In genomic region chr10:101007099-101007711, GRCh38 we compare ENCODE assay signal across 14 cellular contexts. TPM values are rescaled to one million over a fixed set of nuclear protein-coding genes. Genes with fewer than 3 reads are reported as not detected.
DNase-seq lines count a peak whose midpoint lies in the region; ATAC-seq and TF ChIP-seq lines count a peak whose summit lies in the region.
"Had no signal": no experiment of that assay in that cellular context is flagged by ENCODE, and none has a peak within 500 bp of the region (broad histone marks: within the 10 kb centered on the region; RNA-seq: fewer than 3 reads in every experiment).

No MANE protein-coding gene starts in this region.

- H3K36me3 ChIP-seq in breast epithelium (peaks cover 4% of the 10 kb centered on the region), esophagus squamous epithelium (peaks cover 10 to 53% (median 34%) of the 10 kb centered on the region in 3 donors), muscle layer of colon (ENCODE audit: insufficient read depth, low read length) (peaks cover 32% of the 10 kb centered on the region), upper lobe of left lung (peaks cover 8 to 52% (median 27%) of the 10 kb centered on the region in 4 donors)

- DNase-seq in breast epithelium (ENCODE audit: low spot score in 2 of 2) (no peak), MCF 10A (ENCODE audit: unreplicated experiment) (no peak), esophagus squamous epithelium (lab: John Stamatoyannopoulos, UW) (no peak), upper lobe of left lung (no peak), NCI-H128 (lab: John Stamatoyannopoulos, UW; ENCODE audit: unreplicated experiment) (no peak), SIG-M5 (lab: John Stamatoyannopoulos, UW) (no peak)
- no peak for DNase-seq in activated CD8-positive, alpha-beta T cell treated with anti-CD3 and anti-CD28 coated beads for 36 hours
- DNase-seq: DMS153, natural killer cell, NCI-H446 treated with DMSO at 0.1 percent for 48 hours had no signal

- peaks cover 0 to under 1% of the 10 kb centered on the region in 2 donors for H3K4me1 ChIP-seq in breast epithelium
- peaks cover 2 to 53% (median 6%) of the 10 kb centered on the region in 3 donors for H3K4me1 ChIP-seq in esophagus squamous epithelium
- peaks cover 23% of the 10 kb centered on the region for H3K4me1 ChIP-seq in muscle layer of colon (ENCODE audit: insufficient read depth, low read length)
- peaks cover 23 to 46% (median 27%) of the 10 kb centered on the region in 4 donors for H3K4me1 ChIP-seq in upper lobe of left lung

- TF ChIP-seq POLR2A in breast epithelium (IDR thresholded peaks at IDR 0.05) (no peak), esophagus squamous epithelium (IDR thresholded peaks at IDR 0.05) (no peak), upper lobe of left lung (IDR thresholded peaks at IDR 0.05) (no peak)

- POLR2A ChIA-PET in MCF 10A (lab: Yijun Ruan, JAX): interaction anchor here (0.6 to 1.2 kb wide), 6 partner anchors 8 to 1117 kb away, joined by 3 read pairs; no protein-coding TSS in a partner anchor
- POLR2A ChIA-PET in activated CD8-positive, alpha-beta T cell treated with anti-CD3 and anti-CD28 coated beads for 36 hours (lab: Charles Lee): interaction anchor here (1.1 kb wide), 1 partner anchor 19 kb away, joined by 3 read pairs; no protein-coding TSS in a partner anchor

- H3K4me1 Mint-ChIP-seq in MCF 10A (ENCODE audit: insufficient read depth, unreplicated experiment): no peaks in the 10 kb centered on the region
- H3K4me1 Mint-ChIP-seq in activated CD8-positive, alpha-beta T cell treated with anti-CD3 and anti-CD28 coated beads for 36 hours (ENCODE audit: low read depth): no peaks in the 10 kb centered on the region
- H3K4me1 Mint-ChIP-seq: natural killer cell had no signal

- H3K36me3 Mint-ChIP-seq in MCF 10A (ENCODE audit: insufficient read depth, unreplicated experiment): peaks cover 19% of the 10 kb centered on the region
- H3K36me3 Mint-ChIP-seq in activated CD8-positive, alpha-beta T cell treated with anti-CD3 and anti-CD28 coated beads for 36 hours (ENCODE audit: low read depth): no peaks in the 10 kb centered on the region
- H3K36me3 Mint-ChIP-seq: natural killer cell had no signal

- H3K4me3 Mint-ChIP-seq in MCF 10A (ENCODE audit: unreplicated experiment): no peak overlapping the region
- H3K4me3 Mint-ChIP-seq in activated CD8-positive, alpha-beta T cell treated with anti-CD3 and anti-CD28 coated beads for 36 hours: no peak overlapping the region
- H3K4me3 Mint-ChIP-seq: natural killer cell had no signal

- H3K9me3 ChIP-seq in breast epithelium (no peaks in the 10 kb centered on the region), esophagus squamous epithelium (no peaks in the 10 kb centered on the region), muscle layer of colon (ENCODE audit: low read length) (no peaks in the 10 kb centered on the region), upper lobe of left lung (no peaks in the 10 kb centered on the region)
- H3K9me3 ChIP-seq: A549, vagina had no signal

- H3K9ac ChIP-seq in muscle layer of colon (ENCODE audit: low read length): no peak overlapping the region

- H3K27ac Mint-ChIP-seq in MCF 10A (ENCODE audit: low read depth, unreplicated experiment): no peak overlapping the region
- H3K27ac Mint-ChIP-seq in activated CD8-positive, alpha-beta T cell treated with anti-CD3 and anti-CD28 coated beads for 36 hours: no peak overlapping the region
- H3K27ac Mint-ChIP-seq: natural killer cell had no signal

- H3K4me3 ChIP-seq in breast epithelium: no peak overlapping the region
- no peak overlapping the region for H3K4me3 ChIP-seq in esophagus squamous epithelium
- H3K4me3 ChIP-seq in muscle layer of colon (ENCODE audit: low read depth in 1 of 2, low read length in 2 of 2): no peak overlapping the region
- no peak overlapping the region for H3K4me3 ChIP-seq in upper lobe of left lung
- H3K4me3 ChIP-seq: A549, vagina had no signal

- no peaks in the 10 kb centered on the region for H3K27me3 Mint-ChIP-seq in MCF 10A (ENCODE audit: insufficient read depth, unreplicated experiment)
- H3K27me3 Mint-ChIP-seq in activated CD8-positive, alpha-beta T cell treated with anti-CD3 and anti-CD28 coated beads for 36 hours: no peaks in the 10 kb centered on the region

- intact Hi-C loops in breast epithelium (cut with DNase I; ENCODE audit: low total_unique reads) (no loop called here), MCF 10A (cut with micrococcal nuclease) (no loop called here), esophagus squamous epithelium (cut with DNase I) (no loop called here)
- intact Hi-C loops in activated CD8-positive, alpha-beta T cell treated with anti-CD3 and anti-CD28 coated beads for 36 hours (cut with micrococcal nuclease): no loop called here

- TF ChIP-seq CTCF in breast epithelium (IDR thresholded peaks at IDR 0.05): no peak
- TF ChIP-seq CTCF in MCF 10A (IDR thresholded peaks at IDR 0.05; ENCODE audit: unreplicated experiment): no peak
- TF ChIP-seq CTCF in esophagus squamous epithelium (IDR thresholded peaks at IDR 0.05): no peak
- TF ChIP-seq CTCF in upper lobe of left lung (IDR thresholded peaks at IDR 0.05): no peak
- no peak for TF ChIP-seq CTCF in activated CD8-positive, alpha-beta T cell treated with anti-CD3 and anti-CD28 coated beads for 36 hours (IDR thresholded peaks at IDR 0.05)

- no peaks in the 10 kb centered on the region for H3K9me3 Mint-ChIP-seq in MCF 10A (ENCODE audit: unreplicated experiment)
- H3K9me3 Mint-ChIP-seq in activated CD8-positive, alpha-beta T cell treated with anti-CD3 and anti-CD28 coated beads for 36 hours: no peaks in the 10 kb centered on the region
- H3K9me3 Mint-ChIP-seq: natural killer cell had no signal

- 68 to 83% methylated on average over 5 of the region's 11 CpGs for WGBS in esophagus squamous epithelium, 2 donors
- WGBS in upper lobe of left lung, 2 donors: 63% methylated on average over 4 to 10 of the region's 11 CpGs

- no peak for ATAC-seq in upper lobe of left lung (ENCODE audit: low FRiP score in 2 of 2)
- no peak for ATAC-seq in activated CD8-positive, alpha-beta T cell treated with anti-CD3 and anti-CD28 coated beads for 36 hours
- ATAC-seq: A549, esophagus mucosa, natural killer cell had no signal

- H3K27me3 ChIP-seq in breast epithelium: no peaks in the 10 kb centered on the region
- H3K27me3 ChIP-seq in esophagus squamous epithelium: no peaks in the 10 kb centered on the region
- no peaks in the 10 kb centered on the region for H3K27me3 ChIP-seq in muscle layer of colon (ENCODE audit: control insufficient read depth in 1 of 2, insufficient read depth in 2 of 2, low read length in 2 of 2)
- H3K27me3 ChIP-seq in upper lobe of left lung: no peaks in the 10 kb centered on the region
- H3K27me3 ChIP-seq: vagina had no signal

- CTCF ChIA-PET in MCF 10A (lab: Yijun Ruan, JAX): interaction anchor here (0.5 to 1.9 kb wide), 6 partner anchors 10 to 42 kb away, joined by 3 to 11 read pairs (median 4); no protein-coding TSS in a partner anchor
- CTCF ChIA-PET in activated CD8-positive, alpha-beta T cell treated with anti-CD3 and anti-CD28 coated beads for 36 hours (lab: Charles Lee): interaction anchor here (0.6 to 12.8 kb wide), 6 partner anchors 8 to 263 kb away, joined by 3 to 178 read pairs (median 4); partner anchors contain the start of gene LZTS2

- H3K27ac ChIP-seq in breast epithelium (peak overlapping the region; percentile 66 to 74), esophagus squamous epithelium (peak overlapping the region in 3 of 4 donors; percentile 28 to 53 (median 43)), muscle layer of colon (ENCODE audit: low read depth, low read length) (peak overlapping the region; percentile 58), upper lobe of left lung (peak overlapping the region in 3 of 4 donors; percentile 2 to 64 (median 61))
- H3K27ac ChIP-seq: A549 had no signal

- no peak for TF ChIP-seq EP300 in upper lobe of left lung (IDR thresholded peaks at IDR 0.05)

- BruUV-seq in MCF 10A (replicated peaks; lab: Mats Ljungman, UMichigan): no TSS peak

RNA-seq across cellular contexts. Expression of gene LZTS2, which starts 7.6 kb away (rescaled TPM):
- total RNA-seq in breast epithelium (10 to 100 TPM; 44.0 to 67.5 (median 61.3) TPM), MCF 10A (2022) (15.2 and 18.6 TPM in 2 replicates), esophagus squamous epithelium (10 to 100 TPM; 26.7 to 55.2 (median 41.4) TPM), upper lobe of left lung (100 to 1,000 TPM in 2 of 6 donors, 10 to 100 TPM in 4; 42.5 to 105 (median 60.1) TPM)
- total RNA-seq in activated CD8-positive, alpha-beta T cell treated with anti-CD3 and anti-CD28 coated beads for 36 hours: 10 to 100 TPM; 14.5 to 15.5 TPM

RNA-seq across cellular contexts. Expression of gene TWNK, which starts 19.9 kb away (rescaled TPM):
- total RNA-seq in breast epithelium (1 to 10 TPM; 3.4 to 7.5 (median 5.3) TPM), MCF 10A (2022) (19.1 and 27.9 TPM in 2 replicates), esophagus squamous epithelium (10 to 100 TPM in 1 of 4 donors, 1 to 10 TPM in 3; 5.0 to 13.9 (median 6.5) TPM), upper lobe of left lung (1 to 10 TPM; 2.6 to 9.1 (median 5.8) TPM)
- total RNA-seq in activated CD8-positive, alpha-beta T cell treated with anti-CD3 and anti-CD28 coated beads for 36 hours: 10 to 100 TPM; 18.0 to 19.0 TPM

RNA-seq across cellular contexts. Expression of gene MRPL43, which starts 19.9 kb away (rescaled TPM):
- 100 to 1,000 TPM in 1 of 3 donors, 10 to 100 TPM in 2; 75.4 to 104 (median 84.6) TPM for total RNA-seq in breast epithelium
- total RNA-seq in MCF 10A (2022): 63.4 and 64.8 TPM in 2 replicates
- 10 to 100 TPM; 52.7 to 71.9 (median 60.7) TPM for total RNA-seq in esophagus squamous epithelium
- total RNA-seq in upper lobe of left lung: 10 to 100 TPM; 40.2 to 72.1 (median 63.5) TPM
- 10 to 100 TPM; 46.0 to 50.9 TPM for total RNA-seq in activated CD8-positive, alpha-beta T cell treated with anti-CD3 and anti-CD28 coated beads for 36 hours

RNA-seq across cellular contexts. Expression of gene PDZD7, which starts 23.7 kb away (rescaled TPM):
- total RNA-seq in breast epithelium: 1 to 10 TPM in 1 of 3 donors, under 1 TPM in 2; 0.48 to 2.3 (median 0.66) TPM
- total RNA-seq in MCF 10A (2022): 0.27 and 0.58 TPM in 2 replicates
- total RNA-seq in esophagus squamous epithelium: under 1 TPM in 3 of 4 donors, not detected in 1; 0.19 to 0.29 (median 0.26) TPM
- 1 to 10 TPM in 5 of 6 donors, under 1 TPM in 1; 0.39 to 2.4 (median 1.7) TPM for total RNA-seq in upper lobe of left lung
- under 1 TPM; 0.25 to 0.65 TPM for total RNA-seq in activated CD8-positive, alpha-beta T cell treated with anti-CD3 and anti-CD28 coated beads for 36 hours

RNA-seq across cellular contexts. Expression of gene SFXN3, which starts 23.8 kb away (rescaled TPM):
- 10 to 100 TPM; 63.7 to 90.4 (median 75.7) TPM for total RNA-seq in breast epithelium
- total RNA-seq in MCF 10A (2022): 39.4 and 55.2 TPM in 2 replicates
- 10 to 100 TPM in 2 of 4 donors, 1 to 10 TPM in 2; 3.9 to 30.7 (median 9.4) TPM for total RNA-seq in esophagus squamous epithelium
- 100 to 1,000 TPM in 3 of 6 donors, 10 to 100 TPM in 3; 59.6 to 360 (median 100) TPM for total RNA-seq in upper lobe of left lung
- total RNA-seq in activated CD8-positive, alpha-beta T cell treated with anti-CD3 and anti-CD28 coated beads for 36 hours: 10 to 100 TPM; 28.8 to 29.6 TPM
